Comparison of ENCODE assay signal across 19 cellular contexts in the genomic region with DNA sequence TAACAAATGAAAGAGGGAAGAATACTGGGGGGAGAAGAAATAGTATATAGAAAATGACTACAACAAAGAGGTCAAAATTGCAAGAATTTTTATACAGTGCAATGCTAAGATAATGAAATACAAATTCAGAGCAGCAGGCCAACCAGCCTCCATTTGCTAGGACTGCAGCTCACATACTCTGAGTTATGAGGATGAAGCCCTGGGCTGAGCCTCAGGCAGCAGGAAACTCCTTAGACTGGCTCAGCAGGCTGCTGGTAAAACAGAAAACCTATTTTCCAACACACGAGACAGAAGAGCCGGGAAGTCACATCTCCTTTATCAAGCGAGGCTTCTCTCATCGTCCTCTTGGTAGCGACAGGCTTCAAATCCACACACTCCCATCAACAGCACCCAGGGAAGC.
"Had no signal": no experiment of that assay in that cellular context is flagged by ENCODE, and none has a peak within 500 bp of the region (broad histone marks: within the 10 kb centered on the region; RNA-seq: fewer than 3 reads in every experiment).

No MANE protein-coding gene starts in this region.

- H3K27ac ChIP-seq: RWPE1 had no signal

- ATAC-seq: Panc1 had no signal

- H3K9ac ChIP-seq: SK-N-SH had no signal

- H3K9me3 ChIP-seq: SK-N-SH had no signal

- DNase-seq: Karpas-422, KBM-7, MM.1S, NCI-H1092 treated with DMSO at 0.1 percent for 48 hours, NCI-H1436, NCI-H187, NCI-H2029, NCI-H2081 treated with DMSO at 0.1 percent for 48 hours, NCI-H2171, NCI-H226, NCI-H446, NCI-H510A, NCI-H524 treated with DMSO at 0.1 percent for 48 hours, NCI-H69, NCI-H774, SHP77, SK-N-SH had no signal

- H3K4me2 ChIP-seq: SK-N-SH had no signal
